ENCODE assay signal across 28 cellular contexts in the genomic region with DNA sequence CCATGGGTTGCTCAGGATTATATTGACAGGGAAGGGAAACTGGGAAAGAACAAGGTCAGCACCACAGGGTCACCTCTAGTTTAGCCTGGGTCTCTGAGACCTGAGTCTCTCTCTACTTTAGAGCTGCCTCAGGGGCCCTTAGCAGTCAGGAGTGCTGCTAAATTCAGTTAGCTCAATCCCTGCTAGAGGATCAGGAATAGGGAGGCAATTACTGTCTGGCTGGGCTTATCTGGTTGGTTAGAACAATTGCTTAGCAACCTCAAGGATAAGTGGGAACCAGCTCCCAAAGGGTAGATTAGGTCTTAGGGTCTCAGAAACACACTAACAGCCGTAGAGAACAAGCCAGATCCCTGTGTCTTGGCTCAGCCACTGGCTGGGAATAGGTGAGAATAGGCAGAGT. TPM values are rescaled to one million over a fixed set of nuclear protein-coding genes. Genes with fewer than 3 reads are reported as not detected.
"Had no signal": no experiment of that assay in that cellular context is flagged by ENCODE, and none has a peak within 500 bp of the region (broad histone marks: within the 10 kb centered on the region; RNA-seq: fewer than 3 reads in every experiment).

No MANE protein-coding gene starts in this region.

- H3K27ac ChIP-seq: hepatocyte, parathyroid adenoma, right lobe of liver, skin epidermis, stomach, transverse colon had no signal

- DNase-seq: activated CD4-positive, alpha-beta memory T cell treated with anti-CD3 and anti-CD28 coated beads, Interleukin-2, amount 10 ng/mL, durations not matched to agents 7 days and 5 days; activated CD4-positive, alpha-beta T cell treated with anti-CD3 and anti-CD28 coated beads, Interleukin-2, amount 10 ng/mL, durations not matched to agents 24 days and 14 days; activated effector memory CD4-positive, alpha-beta T cell treated with Interleukin-2 at 50 U/mL for 16 hours; activated naive CD4-positive, alpha-beta T cell treated with anti-CD3 and anti-CD28 coated beads for 36 hours; activated naive CD8-positive, alpha-beta T cell treated with anti-CD3 and anti-CD28 coated beads, Interleukin-2, amount 10 ng/mL, durations not matched to agents 7 days and 5 days; activated T-cell treated with anti-CD3 and anti-CD28 coated beads, Interleukin-2, amount 50 U/mL, for 72 hours; amniotic stem cell; cortex of kidney; foreskin fibroblast; immature natural killer cell; nucleus accumbens; right lobe of liver; stimulated activated CD4-positive, alpha-beta T cell treated with anti-CD3 and anti-CD28 coated beads, Interleukin-1b, Interleukin-23, amount 100 ng/mL, for 48 hours; stomach; T-helper 17 cell; transverse colon had no signal

- H3K9ac ChIP-seq: parathyroid adenoma had no signal

- H3K9me3 ChIP-seq: right lobe of liver, stomach, transverse colon had no signal

- H3K36me3 ChIP-seq: right lobe of liver, stomach, transverse colon had no signal

- H3K27me3 ChIP-seq: hepatocyte, right lobe of liver, stomach, transverse colon had no signal

- FAIRE-seq: bronchial epithelial cell, endometrium, urothelium cell line had no signal

- H3K4me3 ChIP-seq: hepatocyte, right lobe of liver, skin epidermis, stomach, transverse colon had no signal

- H3K79me2 ChIP-seq: hepatocyte, parathyroid adenoma had no signal

- ATAC-seq: activated T-cell treated with anti-CD3 and anti-CD28 coated beads, Interleukin-2, amount 50 U/mL, for 72 hours; stimulated activated memory B cell treated with anti-CD40 and anti-IgM and Interleukin-4, amounts not matched to agents 10 μg/mL and 1 μg/mL and 100 μg/mL, for 72 hours; T-helper 17 cell had no signal

- H3K4me1 ChIP-seq: parathyroid adenoma, transverse colon had no signal

- H3K4me2 ChIP-seq: hepatocyte had no signal

RNA-seq across cellular contexts. Expression of gene PM20D1, which starts 7.8 kb away (rescaled TPM):
- total RNA-seq: bronchial epithelial cell, epithelial cell of proximal tubule, fibroblast of lung, glomerular endothelial cell, hepatocyte, myocyte, pulmonary artery endothelial cell, transverse colon had no signal
- polyA plus RNA-seq: fibroblast of lung had no signal
